Comparison of ENCODE assay signal across 17 cellular contexts in the genomic region with DNA sequence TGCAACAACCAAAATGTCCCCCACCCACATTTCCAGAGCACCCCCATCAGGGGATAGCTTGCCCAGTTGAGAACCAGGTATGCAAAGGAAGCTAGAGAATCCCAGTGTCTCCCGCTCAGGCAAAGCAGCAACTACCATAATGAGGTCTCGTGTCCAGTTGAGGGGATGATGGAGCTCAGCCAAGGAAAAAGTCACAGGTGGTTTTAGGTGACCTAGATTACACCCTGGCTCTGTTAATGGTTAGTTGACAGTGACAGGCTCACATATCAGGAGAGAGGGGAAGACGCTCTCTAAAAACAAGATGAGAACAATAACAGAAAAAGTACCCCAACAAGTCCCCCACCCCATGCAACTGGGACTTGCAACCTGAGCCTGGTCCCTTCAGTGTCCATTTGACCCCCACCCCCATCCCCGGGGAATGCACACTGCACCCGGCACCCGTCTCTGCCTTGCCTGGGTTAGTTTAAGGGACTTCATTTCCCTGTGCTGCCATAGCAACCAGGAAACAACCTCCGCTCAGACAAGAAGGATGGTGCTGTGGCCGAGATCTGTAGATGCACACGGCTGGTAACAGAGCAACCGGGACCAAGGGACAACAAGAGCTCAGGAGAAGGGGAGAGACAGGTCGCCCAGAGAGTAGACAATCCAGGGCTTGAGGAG. TPM values are rescaled to one million over a fixed set of nuclear protein-coding genes. Genes with fewer than 3 reads are reported as not detected.
DNase-seq lines count a peak whose midpoint lies in the region; ATAC-seq, FAIRE-seq and TF ChIP-seq lines count a peak whose summit lies in the region.
"Had no signal": no experiment of that assay in that cellular context is flagged by ENCODE, and none has a peak within 500 bp of the region (broad histone marks: within the 10 kb centered on the region; RNA-seq: fewer than 3 reads in every experiment).

Gene KIAA2012 (plus strand): TSS at position 519 of the 660 bp plus-strand sequence. CDS start 373 bp downstream, outside the sequence.

- H3K27me3 Mint-ChIP-seq in type B pancreatic cell, result no peaks in the 10 kb centered on the region

- H3K9me3 ChIP-seq in HepG2 (ENCODE audit: low read length) (no peaks in the 10 kb centered on the region), right lobe of liver (no peaks in the 10 kb centered on the region), GM12878 (replicated peaks; ENCODE audit: control insufficient read depth, insufficient read depth, low read length) (no peaks in the 10 kb centered on the region)
- H3K9me3 ChIP-seq in effector memory CD4-positive, alpha-beta T cell (ENCODE audit: control insufficient read depth, low read length), result no peaks in the 10 kb centered on the region

- H3K4me3 ChIP-seq in HepG2 (replicated peaks in 1 of 3; ENCODE audit: insufficient read depth in 1 of 3, low read depth in 2 of 3, low read length in 3 of 3) (no peak within 1 kb of the TSS), right lobe of liver (no peak within 1 kb of the TSS), GM12878 (no peak within 1 kb of the TSS), mesendoderm (ENCODE audit: low read length) (no peak within 1 kb of the TSS)
- H3K4me3 ChIP-seq in effector memory CD4-positive, alpha-beta T cell (ENCODE audit: insufficient read depth, low read depth, low read length, poor library complexity, severe bottlenecking), result no peak within 1 kb of the TSS
- H3K4me3 ChIP-seq: lung had no signal

- H3K9ac ChIP-seq in HepG2 (ENCODE audit: insufficient read depth, low read depth, low read length) (no peak within 1 kb of the TSS), GM12878 (ENCODE audit: control insufficient read depth, insufficient read depth, low read length) (no peak within 1 kb of the TSS), mesendoderm (ENCODE audit: low read length) (no peak within 1 kb of the TSS)

- TF ChIP-seq CTCF in HepG2 (CRISPR knock-in tag; IDR thresholded peaks at IDR 0.05) (no peak), right lobe of liver (IDR thresholded peaks at IDR 0.05) (no peak), GM12878 (IDR thresholded peaks at IDR 0.05 in 2 of 3, conservative IDR thresholded peaks at IDR 0.05 in 1 of 3; ENCODE audit: control insufficient read depth in 2 of 3, extremely low read depth in 1 of 3, insufficient read depth in 1 of 3, low read depth in 3 of 3, low read length in 3 of 3) (no peak), type B pancreatic cell (conservative IDR thresholded peaks at IDR 0.05) (no peak)

- no peak within 1 kb of the TSS for H3K18ac ChIP-seq in mesendoderm (ENCODE audit: low read length)

- no peak within 1 kb of the TSS for H3K23ac ChIP-seq in mesendoderm (ENCODE audit: low read length)

- SMC1A ChIA-PET in GM12878 (lab: Charles Lee; ENCODE audit: uncharacterized antibody, unreplicated experiment), result no interaction called here

- 0 out of 2 replicates have a peak, but pooled peaks cover 6% of the 10 kb centered on the region for H3K4me1 ChIP-seq in HepG2 (ENCODE audit: insufficient read depth, low read length)
- H3K4me1 ChIP-seq in right lobe of liver, result no peaks in the 10 kb centered on the region
- 0 out of 2 replicates have a peak, but pooled peaks cover 2% of the 10 kb centered on the region for H3K4me1 ChIP-seq in GM12878 (ENCODE audit: control insufficient read depth, insufficient read depth, low read length)
- no peaks in the 10 kb centered on the region for H3K4me1 ChIP-seq in mesendoderm (ENCODE audit: control insufficient read depth, low read depth, low read length)
- no peaks in the 10 kb centered on the region for H3K4me1 ChIP-seq in effector memory CD4-positive, alpha-beta T cell (ENCODE audit: control insufficient read depth, insufficient read depth, low read length, poor library complexity, severe bottlenecking)

- H3K4ac ChIP-seq in mesendoderm (ENCODE audit: low read depth, low read length), result no peak within 1 kb of the TSS

- POLR2A ChIA-PET in HepG2 (lab: Yijun Ruan, JAX) (no interaction called here), GM12878 (lab: Charles Lee) (no interaction called here)

- no peak within 1 kb of the TSS for H4K5ac ChIP-seq in mesendoderm (ENCODE audit: low read length)

- H3K79me2 ChIP-seq in HepG2 (ENCODE audit: insufficient read depth, low read length) (no peaks in the 10 kb centered on the region), GM12878 (ENCODE audit: control insufficient read depth, insufficient read depth, low read length) (no peaks in the 10 kb centered on the region), mesendoderm (ENCODE audit: control insufficient read depth, insufficient read depth, low read length) (no peaks in the 10 kb centered on the region)

- no peak for TF ChIP-seq POLR2A in HepG2 (IDR thresholded peaks at IDR 0.05; ENCODE audit: insufficient read depth in 1 of 2, low read depth in 2 of 2, low read length in 2 of 2)
- no peak for TF ChIP-seq POLR2A in right lobe of liver (IDR thresholded peaks at IDR 0.05)
- no peak for TF ChIP-seq POLR2A in GM12878 (IDR thresholded peaks at IDR 0.05; ENCODE audit: low read depth, low read length)

- no peak within 1 kb of the TSS for H2BK120ac ChIP-seq in mesendoderm (ENCODE audit: low read depth, low read length)

- RAD21 ChIA-PET in GM12878 (lab: Charles Lee; ENCODE audit: unreplicated experiment), result interaction anchor here (1.4 kb wide), 1 partner anchor 212 kb away, joined by 3 read pairs; no protein-coding TSS in a partner anchor

- H3K36me3 ChIP-seq in HepG2 (replicated peaks in 1 of 2; ENCODE audit: control insufficient read depth in 1 of 2, insufficient read depth in 2 of 2, low read length in 2 of 2) (no peaks in the 10 kb centered on the region), right lobe of liver (no peaks in the 10 kb centered on the region), GM12878 (ENCODE audit: control insufficient read depth in 2 of 2, insufficient read depth in 2 of 2, low read length in 1 of 2) (no peaks in the 10 kb centered on the region), mesendoderm (ENCODE audit: control insufficient read depth, insufficient read depth, low read length) (no peaks in the 10 kb centered on the region)
- H3K36me3 ChIP-seq in effector memory CD4-positive, alpha-beta T cell (ENCODE audit: control insufficient read depth, insufficient read depth, low read length), result no peaks in the 10 kb centered on the region

- no peak within 1 kb of the TSS for H4K8ac ChIP-seq in mesendoderm (ENCODE audit: low read depth, low read length)

- no TSS peak for BruUV-seq in HepG2 (replicated peaks; lab: Mats Ljungman, UMichigan)
- no TSS peak for BruUV-seq in GM12878 (replicated peaks; lab: Mats Ljungman, UMichigan)

- peak within 1 kb of the TSS; percentile 35 for H3K4me3 Mint-ChIP-seq in type B pancreatic cell
- H3K4me3 Mint-ChIP-seq: activated CD4-positive, alpha-beta memory T cell treated with anti-CD3 and anti-CD28 coated beads for 36 hours; CD8-positive, alpha-beta T cell; central memory CD8-positive, alpha-beta T cell; natural killer cell treated with Interleukin-12 subunit alpha and Interleukin-12 subunit beta and Interleukin-15 and Interleukin-18, amount 100 ng/mL, for 72 hours had no signal

- no peak within 1 kb of the TSS for H2BK15ac ChIP-seq in mesendoderm (replicated peaks; ENCODE audit: low read depth)

- TF ChIP-seq RAD21 in HepG2 (CRISPR knock-in tag; IDR thresholded peaks at IDR 0.05) (no peak), GM12878 (IDR thresholded peaks at IDR 0.05; ENCODE audit: insufficient read depth, low read depth, low read length) (no peak)

- H3K27ac Mint-ChIP-seq in type B pancreatic cell, result peak within 1 kb of the TSS; percentile 42
- H3K27ac Mint-ChIP-seq: activated CD4-positive, alpha-beta memory T cell treated with anti-CD3 and anti-CD28 coated beads for 36 hours; CD8-positive, alpha-beta T cell; natural killer cell treated with Interleukin-12 subunit alpha and Interleukin-12 subunit beta and Interleukin-15 and Interleukin-18, amount 100 ng/mL, for 72 hours had no signal

- CTCF ChIA-PET in HepG2 (lab: Yijun Ruan, JAX; ENCODE audit: low intra/inter-chr PET ratio, low total read pairs), result no interaction called here
- CTCF ChIA-PET in GM12878 (lab: Yijun Ruan, JAX), result interaction anchor here (0.9 to 1.3 kb wide), 3 partner anchors 10 to 212 kb away, joined by 3 to 4 read pairs (median 3); no protein-coding TSS in a partner anchor

- no peak within 1 kb of the TSS for H3K4me2 ChIP-seq in HepG2 (ENCODE audit: low read depth, low read length)
- H3K4me2 ChIP-seq in GM12878 (ENCODE audit: control insufficient read depth, insufficient read depth), result no peak within 1 kb of the TSS
- H3K4me2 ChIP-seq in mesendoderm (ENCODE audit: low read length), result no peak within 1 kb of the TSS

- no peaks in the 10 kb centered on the region for H3K9me3 Mint-ChIP-seq in type B pancreatic cell
- H3K9me3 Mint-ChIP-seq: activated CD4-positive, alpha-beta memory T cell treated with anti-CD3 and anti-CD28 coated beads for 36 hours; CD8-positive, alpha-beta T cell; central memory CD8-positive, alpha-beta T cell; natural killer cell treated with Interleukin-12 subunit alpha and Interleukin-12 subunit beta and Interleukin-15 and Interleukin-18, amount 100 ng/mL, for 72 hours had no signal

- WGBS in HepG2 (ENCODE audit: low lambda C conversion rate), result 20% methylated on average over 11 of the region's 11 CpGs
- WGBS in right lobe of liver (ENCODE audit: insufficient coverage, low coverage, low lambda C conversion rate, missing lambda C conversion rate), result 37% methylated on average over 10 of the region's 11 CpGs
- 53% methylated on average over 11 of the region's 11 CpGs for WGBS in GM12878 (ENCODE audit: insufficient coverage, insufficient replicate concordance, low lambda C conversion rate, missing lambda C conversion rate)
- WGBS in mesendoderm (ENCODE audit: extremely low coverage, insufficient coverage, low lambda C conversion rate), result no CpG with 5 or more reads among the region's 11 CpGs

- H4K20me1 ChIP-seq in HepG2 (ENCODE audit: insufficient read depth, low read length), result no peaks in the 10 kb centered on the region
- no peaks in the 10 kb centered on the region for H4K20me1 ChIP-seq in GM12878 (ENCODE audit: control insufficient read depth, insufficient read depth)

- H3K79me1 ChIP-seq in mesendoderm (ENCODE audit: low read length), result no peaks in the 10 kb centered on the region

- H2AFZ ChIP-seq in HepG2 (ENCODE audit: low read length), result no peak within 1 kb of the TSS
- H2AFZ ChIP-seq in GM12878 (ENCODE audit: control insufficient read depth, low read depth, low read length), result no peak within 1 kb of the TSS

- FAIRE-seq in HepG2 (lab: Jason Lieb, UNC), result no peak
- FAIRE-seq in GM12878 (lab: Jason Lieb, UNC), result no peak
- FAIRE-seq: frontal cortex had no signal

- in situ Hi-C loops in HepG2 (cut with HindIII; ENCODE audit: extremely low pct_ligation_motif_present, low pct_unique_long_range_greater_than_20kb) (no loop called here), GM12878 (cut with MboI) (no loop called here)

- DNase-seq in HepG2 (ENCODE audit: low spot score), result no peak
- DNase-seq in right lobe of liver, result no peak
- no peak for DNase-seq in GM12878 (ENCODE audit: low read depth, low spot score)
- DNase-seq in mesendoderm, result peak; percentile 82
- no peak for DNase-seq in type B pancreatic cell (ENCODE audit: extremely low spot score, unreplicated experiment)
- no peak for DNase-seq in effector memory CD4-positive, alpha-beta T cell
- no peak for DNase-seq in activated T-cell treated with anti-CD3 and anti-CD28 coated beads, Interleukin-2, amount 50 U/mL, for 48 hours
- DNase-seq in NK-92 treated with Interleukin-12 subunit alpha and Interleukin-12 subunit beta, amount 100 ng/mL, for 24 hours (lab: John Stamatoyannopoulos, UW), result no peak
- DNase-seq: activated CD4-positive, alpha-beta memory T cell treated with anti-CD3 and anti-CD28 coated beads for 36 hours; CD8-positive, alpha-beta T cell; stimulated activated CD4-positive, alpha-beta T cell treated with anti-CD3 and anti-CD28 coated beads, Interleukin-4, amount 100 ng/mL, for 1 hour; stimulated activated CD8-positive, alpha-beta memory T cell treated with anti-CD3 and anti-CD28 coated beads, Interleukin-4, amount 100 ng/mL, for 48 hours had no signal

- TF ChIP-seq EP300 in HepG2 (IDR thresholded peaks at IDR 0.05; ENCODE audit: low read depth in 2 of 2, low read length in 2 of 2) (no peak), HepG2 (CRISPR knock-in tag; IDR thresholded peaks at IDR 0.05; ENCODE audit: borderline replicate concordance) (no peak), GM12878 (IDR thresholded peaks at IDR 0.05; ENCODE audit: borderline replicate concordance in 1 of 2, control insufficient read depth in 1 of 2, low read depth in 2 of 2, low read length in 2 of 2) (no peak)

- no peak within 1 kb of the TSS for H2BK5ac ChIP-seq in mesendoderm (ENCODE audit: low read length)

- peaks cover 37% of the 10 kb centered on the region for H3K4me1 Mint-ChIP-seq in type B pancreatic cell (ENCODE audit: unreplicated experiment)
- H3K4me1 Mint-ChIP-seq: central memory CD8-positive, alpha-beta T cell had no signal

- H3K27me3 ChIP-seq in HepG2 (ENCODE audit: control insufficient read depth in 1 of 2, insufficient read depth in 2 of 2, low read length in 2 of 2), result peaks cover 0 to 3% of the 10 kb centered on the region in 2 experiments; a peak in 2 of 5 replicates
- H3K27me3 ChIP-seq in right lobe of liver, result no peaks in the 10 kb centered on the region
- H3K27me3 ChIP-seq in GM12878 (replicated peaks in 1 of 2; ENCODE audit: control insufficient read depth in 2 of 2, insufficient read depth in 2 of 2, low read length in 1 of 2), result peaks cover 0 to 2% of the 10 kb centered on the region in 2 experiments; a peak in 1 of 4 replicates
- H3K27me3 ChIP-seq in mesendoderm (ENCODE audit: insufficient read depth, low read length, poor library complexity), result no peaks in the 10 kb centered on the region
- no peaks in the 10 kb centered on the region for H3K27me3 ChIP-seq in effector memory CD4-positive, alpha-beta T cell (replicated peaks; ENCODE audit: control insufficient read depth, insufficient read depth, low read length, poor library complexity, severe bottlenecking)

- intact Hi-C loops in HepG2 (cut with micrococcal nuclease; ENCODE audit: unreplicated experiment), result no loop called here
- intact Hi-C loops in right lobe of liver (cut with DNase I), result no loop called here
- intact Hi-C loops in GM12878 (cut with micrococcal nuclease; ENCODE audit: unreplicated experiment), result no loop called here

- peak; percentile 49 for ATAC-seq in HepG2
- ATAC-seq in right lobe of liver, result no peak
- ATAC-seq in GM12878, result peak; percentile 51
- ATAC-seq: CD8-positive, alpha-beta T cell; natural killer cell treated with Interleukin-12 subunit alpha and Interleukin-12 subunit beta and Interleukin-15 and Interleukin-18, amount 100 ng/mL, for 72 hours had no signal

- no peak within 1 kb of the TSS for H3K56ac ChIP-seq in mesendoderm (ENCODE audit: low read length)

- H3K27ac ChIP-seq in HepG2 (ENCODE audit: extremely low read length, insufficient read depth, low read length) (no peak within 1 kb of the TSS), right lobe of liver (no peak within 1 kb of the TSS), GM12878 (ENCODE audit: control insufficient read depth, insufficient read depth) (no peak within 1 kb of the TSS), mesendoderm (ENCODE audit: low read depth, low read length) (no peak within 1 kb of the TSS)
- no peak within 1 kb of the TSS for H3K27ac ChIP-seq in effector memory CD4-positive, alpha-beta T cell (ENCODE audit: insufficient read depth, low read length, poor library complexity, severe bottlenecking)

- H3K36me3 Mint-ChIP-seq in type B pancreatic cell, result no peaks in the 10 kb centered on the region
- H3K36me3 Mint-ChIP-seq: activated CD4-positive, alpha-beta memory T cell treated with anti-CD3 and anti-CD28 coated beads for 36 hours; CD8-positive, alpha-beta T cell; natural killer cell treated with Interleukin-12 subunit alpha and Interleukin-12 subunit beta and Interleukin-15 and Interleukin-18, amount 100 ng/mL, for 72 hours had no signal

- H2AK5ac ChIP-seq in mesendoderm (ENCODE audit: low read length), result no peak within 1 kb of the TSS

RNA-seq across cellular contexts. Expression of gene KIAA2012, which starts in this region (rescaled TPM):
- total RNA-seq in HepG2 (2016; rRNA removed; fragmentation: Illumina TruSeq; extraction: Trizol) (not detected in 2 replicates), right lobe of liver (under 1 TPM; 0.11 to 0.56 (median 0.43) TPM), GM12878 (2014; rRNA removed) (not detected in 2 replicates), GM12878 (2014; rRNA removed; fragmentation: Illumina TruSeq; extraction: Trizol) (not detected in 2 replicates), GM12878 (2021) (not detected in 2 replicates), type B pancreatic cell (ENCODE audit: low replicate concordance) (0.12 and 1.3 TPM in 2 replicates)
- total RNA-seq in HepG2 (2016; cell fraction: cytosol; rRNA removed; fragmentation: Illumina TruSeq; extraction: Trizol; ENCODE audit: low read depth), result not detected in 2 replicates
- not detected in 2 replicates for total RNA-seq in HepG2 (2016; cell fraction: insoluble cytoplasmic fraction; rRNA removed; fragmentation: Illumina TruSeq; extraction: Trizol)
- not detected in 2 replicates for total RNA-seq in HepG2 (2016; cell fraction: membrane; rRNA removed; fragmentation: Illumina TruSeq; extraction: Trizol)
- total RNA-seq in HepG2 (2016; cell fraction: nucleus; rRNA removed; fragmentation: Illumina TruSeq; extraction: Trizol), result not detected in 2 replicates
- polyA plus RNA-seq in HepG2 (2011; rRNA removed) (not detected in 2 replicates), GM12878 (2011; rRNA removed) (0.04 TPM in 1 of 2 replicates, not detected in the other), GM12878 (2014; fragmentation: Illumina TruSeq; extraction: Trizol) (not detected in 2 replicates), GM12878 (2014; fragmentation: Nextera tagmentation; extraction: Ambion mirVana) (not detected), GM12878 (2014; rRNA removed) (not detected in 2 replicates), GM12878 (2016; fragmentation: Nextera tagmentation; extraction: Ambion mirVana) (under 1 TPM in 1 of 2 experiments, not detected in 1; 0.03 TPM)
- polyA plus RNA-seq in HepG2 (2011; cell fraction: cytosol; rRNA removed), result not detected in 2 replicates
- not detected in 2 replicates for polyA plus RNA-seq in HepG2 (2011; cell fraction: nucleus; rRNA removed)
- not detected in 2 replicates for polyA plus RNA-seq in HepG2 (2012)
- not detected in 2 replicates for polyA plus RNA-seq in HepG2 (2016; cell fraction: cytosol; fragmentation: Illumina TruSeq; extraction: Trizol; ENCODE audit: low read depth)
- polyA plus RNA-seq in HepG2 (2016; cell fraction: insoluble cytoplasmic fraction; fragmentation: Illumina TruSeq; extraction: Trizol; ENCODE audit: low read depth), result not detected in 2 replicates
- polyA plus RNA-seq in HepG2 (2016; cell fraction: membrane; fragmentation: Illumina TruSeq; extraction: Trizol; ENCODE audit: low read depth), result not detected in 2 replicates
- not detected in 2 replicates for polyA plus RNA-seq in HepG2 (2016; cell fraction: nucleus; fragmentation: Illumina TruSeq; extraction: Trizol; ENCODE audit: insufficient read depth, low read depth)
- polyA minus RNA-seq in HepG2 (2011; rRNA and poly(A)+ RNA removed; ENCODE audit: low replicate concordance), result not detected in 2 replicates
- not detected in 2 replicates for polyA minus RNA-seq in HepG2 (2011; cell fraction: cytosol; rRNA and poly(A)+ RNA removed)
- not detected in 2 replicates for polyA minus RNA-seq in HepG2 (2011; cell fraction: nucleus; rRNA and poly(A)+ RNA removed)
- not detected in 2 replicates for total RNA-seq in GM12878 (2013; cell fraction: nucleolus; rRNA removed)
- polyA plus RNA-seq in GM12878 (2011; ENCODE audit: low read depth), result not detected
- polyA plus RNA-seq in GM12878 (2011; cell fraction: cytosol; rRNA removed), result not detected in 2 replicates
- 0.12 TPM in 1 of 2 replicates, not detected in the other for polyA plus RNA-seq in GM12878 (2011; cell fraction: nucleus; rRNA removed)
- polyA plus RNA-seq in GM12878 (2012), result not detected in 2 replicates
- not detected in 2 replicates for polyA minus RNA-seq in GM12878 (2011; rRNA and poly(A)+ RNA removed)
- not detected in 2 replicates for polyA minus RNA-seq in GM12878 (2011; cell fraction: cytosol; rRNA and poly(A)+ RNA removed)
- polyA minus RNA-seq in GM12878 (2011; cell fraction: nucleus; rRNA and poly(A)+ RNA removed), result not detected in 2 replicates
- polyA plus RNA-seq in mesendoderm (2013, experiment 1 of 2), result not detected
- polyA plus RNA-seq in mesendoderm (2013, experiment 2 of 2), result not detected
- total RNA-seq: activated CD4-positive, alpha-beta memory T cell treated with anti-CD3 and anti-CD28 coated beads for 36 hours; CD8-positive, alpha-beta T cell; LHCN-M2; natural killer cell treated with Interleukin-12 subunit alpha and Interleukin-12 subunit beta and Interleukin-15 and Interleukin-18, amount 100 ng/mL, for 72 hours had no signal

Comparison
In these comparisons a context has a peak if more than half of its experiments do, and no peak if none do; other contexts are left out.
1. Peak in ATAC-seq in HepG2; RNA of the gene not detected or under 1 TPM.
2. Peak in ATAC-seq in GM12878; RNA of the gene not detected or under 1 TPM.